ENCODE assay signal across 28 cellular contexts in the genomic region with DNA sequence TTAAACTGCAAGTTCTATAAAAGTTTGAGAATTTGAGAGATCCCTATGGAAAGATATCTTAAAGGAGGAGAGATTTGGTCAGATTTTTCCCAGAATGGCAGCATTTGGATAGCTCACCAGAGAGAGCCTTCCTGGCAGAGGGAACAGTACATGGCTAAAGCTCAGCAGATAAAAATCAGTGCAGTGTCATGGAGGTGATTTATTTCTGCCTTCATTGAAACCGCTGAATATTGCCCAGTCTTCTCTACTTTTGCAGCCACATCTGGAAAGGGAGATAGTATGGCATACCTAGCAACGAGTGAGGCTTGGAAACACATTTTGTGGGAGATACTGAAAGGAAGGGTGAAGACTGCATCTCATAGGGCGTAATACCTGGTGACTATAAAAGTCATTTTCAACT.
"Had no signal": no experiment of that assay in that cellular context is flagged by ENCODE, and none has a peak within 500 bp of the region (broad histone marks: within the 10 kb centered on the region; RNA-seq: fewer than 3 reads in every experiment).

No MANE protein-coding gene starts in this region.

- H3K4me1 ChIP-seq: colonic mucosa, esophagus squamous epithelium, foreskin keratinocyte, gastrocnemius medialis, gastroesophageal sphincter, heart left ventricle, heart right ventricle had no signal

- ATAC-seq: effector memory CD8-positive, alpha-beta T cell; esophagus mucosa; foreskin keratinocyte; gastrocnemius medialis; gastroesophageal sphincter; heart left ventricle; heart right ventricle had no signal

- H3K79me2 ChIP-seq: hepatocyte had no signal

- H3K36me3 ChIP-seq: colonic mucosa, esophagus muscularis mucosa, esophagus squamous epithelium, gastrocnemius medialis, gastroesophageal sphincter, heart left ventricle, heart right ventricle had no signal

- H3K9me3 ChIP-seq: colonic mucosa, esophagus muscularis mucosa, esophagus squamous epithelium, gastrocnemius medialis, gastroesophageal sphincter, heart left ventricle had no signal

- FAIRE-seq: colon, endometrium, endothelial cell of umbilical vein, frontal cortex had no signal

- DNase-seq: colonic mucosa; cortex of kidney; dermis blood vessel endothelial cell; dorsolateral prefrontal cortex; effector CD4-positive, alpha-beta T cell; effector CD8-positive, alpha-beta T cell; effector memory CD4-positive, alpha-beta T cell; effector memory CD8-positive, alpha-beta T cell; endodermal cell; esophagus squamous epithelium; foreskin fibroblast; foreskin keratinocyte; foreskin melanocyte; gastrocnemius medialis; glutamatergic neuron; head of caudate nucleus; heart left ventricle; heart right ventricle had no signal

- H3K27me3 ChIP-seq: colonic mucosa, dorsolateral prefrontal cortex, esophagus muscularis mucosa, esophagus squamous epithelium, foreskin keratinocyte, gastrocnemius medialis, gastroesophageal sphincter, heart left ventricle, heart right ventricle, hepatocyte had no signal

- H2AFZ ChIP-seq: hepatocyte had no signal

- H3K27ac ChIP-seq: colonic mucosa, coronary artery, dorsolateral prefrontal cortex, epithelial cell of prostate, esophagus muscularis mucosa, esophagus squamous epithelium, foreskin keratinocyte, gastrocnemius medialis, gastroesophageal sphincter, heart left ventricle, heart right ventricle, hepatocyte had no signal

- H3K4me2 ChIP-seq: hepatocyte had no signal

- H3K4me3 ChIP-seq: colonic mucosa, coronary artery, dorsolateral prefrontal cortex, esophagus muscularis mucosa, esophagus squamous epithelium, gastrocnemius medialis, gastroesophageal sphincter, heart left ventricle, heart right ventricle, hepatocyte had no signal
